Comparison of ENCODE assay signal across 24 cellular contexts in genomic region chr15:98745179-98745578, GRCh38.
A peak's percentile ranks its signal among the peaks of the same experiment; 100 is the strongest.
DNase-seq lines count a peak whose midpoint lies in the region; ATAC-seq and TF ChIP-seq lines count a peak whose summit lies in the region.
"Had no signal": no experiment of that assay in that cellular context is flagged by ENCODE, and none has a peak within 500 bp of the region (broad histone marks: within the 10 kb centered on the region; RNA-seq: fewer than 3 reads in every experiment).

No MANE protein-coding gene starts in this region.

- H4K20me1 ChIP-seq in GM23338 (replicated peaks; ENCODE audit: insufficient read depth) (peaks cover 71% of the 10 kb centered on the region), PC-3 (ENCODE audit: low read length) (no peaks in the 10 kb centered on the region)

- TF ChIP-seq CTCF in GM23338 (conservative IDR thresholded peaks at IDR 0.05; ENCODE audit: low read depth in 2 of 2) (no peak), PC-3 (conservative IDR thresholded peaks at IDR 0.05; ENCODE audit: low read depth, low read length) (no peak), neutrophil (IDR thresholded peaks at IDR 0.05) (no peak)

- intact Hi-C loops in PC-3 (cut with micrococcal nuclease) = no loop called here

- H3K9me2 ChIP-seq in GM23338 (ENCODE audit: insufficient read depth) (no peaks in the 10 kb centered on the region), PC-3 (replicated peaks; ENCODE audit: low read length) (no peaks in the 10 kb centered on the region)

- H3K4me1 Mint-ChIP-seq in GM23338 = peaks cover 60% of the 10 kb centered on the region

- H3K27ac ChIP-seq in GM23338 (ENCODE audit: low read depth) = no peak overlapping the region
- no peak overlapping the region for H3K27ac ChIP-seq in PC-3 (ENCODE audit: low read length)
- peak overlapping the region; percentile 72 for H3K27ac ChIP-seq in neutrophil
- H3K27ac ChIP-seq: ascending aorta, esophagus muscularis mucosa, gastrocnemius medialis had no signal

- no peak overlapping the region; the same call in 1 of the 2 replicates for H3K27ac Mint-ChIP-seq in GM23338
- H3K27ac Mint-ChIP-seq: activated CD4-positive, alpha-beta memory T cell treated with anti-CD3 and anti-CD28 coated beads for 36 hours; activated naive CD8-positive, alpha-beta T cell; memory B cell; stimulated activated effector memory CD8-positive, alpha-beta T cell treated with anti-CD3 and anti-CD28 coated beads, Interleukin-12 subunit alpha, Interleukin-12 subunit beta, amount 100 ng/mL, for 72 hours had no signal

- H3K4me2 ChIP-seq in GM23338 (no peak overlapping the region; the same call in 1 of the 2 replicates), PC-3 (ENCODE audit: low read length) (no peak overlapping the region)

- CTCF ChIA-PET in PC-3 (lab: Charles Lee) (interaction anchor here (0.5 kb wide), 1 partner anchor 85 kb away, joined by 3 read pairs; no protein-coding TSS in a partner anchor), HEK293T (lab: Yijun Ruan, JAX) (no interaction called here)

- H3K79me2 ChIP-seq in GM23338 (replicated peaks; ENCODE audit: insufficient read depth) (peaks cover 100% of the 10 kb centered on the region), PC-3 (ENCODE audit: low read length) (no peaks in the 10 kb centered on the region)

- no peaks in the 10 kb centered on the region for H3K27me3 ChIP-seq in GM23338 (ENCODE audit: insufficient read depth)
- no peaks in the 10 kb centered on the region for H3K27me3 ChIP-seq in PC-3 (ENCODE audit: low read length)
- no peaks in the 10 kb centered on the region for H3K27me3 ChIP-seq in neutrophil
- H3K27me3 ChIP-seq: ascending aorta, esophagus muscularis mucosa, gastrocnemius medialis, spleen had no signal

- peaks cover 52% of the 10 kb centered on the region for H3K4me1 ChIP-seq in GM23338 (ENCODE audit: insufficient read depth)
- H3K4me1 ChIP-seq in PC-3 (ENCODE audit: insufficient read depth, low read length) = peaks cover 12% of the 10 kb centered on the region
- peaks cover 47 to 60% of the 10 kb centered on the region in 2 experiments for H3K4me1 ChIP-seq in neutrophil (ENCODE audit: control insufficient read depth in 1 of 2, insufficient read depth in 1 of 2, low read depth in 1 of 2, low read length in 1 of 2)

- BruUV-seq in PC-3 (replicated peaks; lab: Mats Ljungman, UMichigan) = no TSS peak

- no peaks in the 10 kb centered on the region for H3K9me3 Mint-ChIP-seq in GM23338
- H3K9me3 Mint-ChIP-seq: activated CD4-positive, alpha-beta memory T cell treated with anti-CD3 and anti-CD28 coated beads for 36 hours; activated T-helper 17 cell treated with anti-CD3 and anti-CD28 coated beads, Interleukin-2, amount 50 U/mL, for 72 hours; memory B cell; naive B cell had no signal

- POLR2A ChIA-PET in PC-3 (lab: Charles Lee; ENCODE audit: unreplicated experiment) = no interaction called here
- POLR2A ChIA-PET in HEK293T (lab: Yijun Ruan, JAX) = no interaction called here

- peak; percentile 48 for ATAC-seq in GM23338
- no peak for ATAC-seq in PC-3
- ATAC-seq in esophagus mucosa = peak; percentile 79
- ATAC-seq in HG02759 (IDR thresholded peaks at IDR 0.05; ENCODE audit: unreplicated experiment) = no peak
- ATAC-seq: gastrocnemius medialis; stimulated activated effector memory CD8-positive, alpha-beta T cell treated with anti-CD3 and anti-CD28 coated beads, Interleukin-12 subunit alpha, Interleukin-12 subunit beta, amount 100 ng/mL, for 72 hours had no signal

- H3K36me3 Mint-ChIP-seq in GM23338 (ENCODE audit: low read depth) = no peaks in the 10 kb centered on the region
- H3K36me3 Mint-ChIP-seq: activated CD4-positive, alpha-beta memory T cell treated with anti-CD3 and anti-CD28 coated beads for 36 hours; memory B cell; naive B cell; stimulated activated effector memory CD8-positive, alpha-beta T cell treated with anti-CD3 and anti-CD28 coated beads, Interleukin-12 subunit alpha, Interleukin-12 subunit beta, amount 100 ng/mL, for 72 hours had no signal

- H3F3A ChIP-seq in GM23338 (replicated peaks; ENCODE audit: low read depth) (no peaks in the 10 kb centered on the region), PC-3 (ENCODE audit: low read length, unreplicated experiment) (no peaks in the 10 kb centered on the region)

- peaks cover 1% of the 10 kb centered on the region for H3K27me3 Mint-ChIP-seq in GM23338 (ENCODE audit: insufficient read depth, low read depth, poor library complexity)
- H3K27me3 Mint-ChIP-seq: activated naive CD8-positive, alpha-beta T cell; activated T-helper 17 cell treated with anti-CD3 and anti-CD28 coated beads, Interleukin-2, amount 50 U/mL, for 72 hours; naive B cell had no signal

- DNase-seq in GM23338 (ENCODE audit: low spot score) (no peak), PC-3 (peak; percentile 25), NCI-H2227 (lab: John Stamatoyannopoulos, UW; ENCODE audit: unreplicated experiment) (no peak), HEK293T (ENCODE audit: extremely low spot score) (no peak)
- DNase-seq in effector CD8-positive, alpha-beta T cell (lab: John Stamatoyannopoulos, UW) = no peak
- DNase-seq: activated CD4-positive, alpha-beta memory T cell treated with anti-CD3 and anti-CD28 coated beads for 36 hours; activated CD8-positive, alpha-beta memory T cell treated with anti-CD3 and anti-CD28 coated beads, Interleukin-2, amount 50 U/mL, for 48 hours; gastrocnemius medialis; MM.1S; naive B cell; NCI-H1436; SHP77; spleen; stimulated activated CD4-positive, alpha-beta T cell treated with anti-CD3 and anti-CD28 coated beads, Interleukin-2, amount 100 ng/mL, for 48 hours; SW 1271 had no signal

- H3K9ac ChIP-seq in PC-3 (ENCODE audit: low read length) = no peak overlapping the region

- H3K9me3 ChIP-seq in PC-3 (ENCODE audit: low read length) (no peaks in the 10 kb centered on the region), neutrophil (no peaks in the 10 kb centered on the region)
- H3K9me3 ChIP-seq: ascending aorta, esophagus muscularis mucosa, gastrocnemius medialis, spleen had no signal

- H3K36me3 ChIP-seq in GM23338 (ENCODE audit: insufficient read depth) (no peaks in the 10 kb centered on the region), PC-3 (ENCODE audit: low read depth, low read length) (no peaks in the 10 kb centered on the region), neutrophil (no peaks in the 10 kb centered on the region)
- H3K36me3 ChIP-seq: ascending aorta, esophagus muscularis mucosa, gastrocnemius medialis, spleen had no signal

- H3K4me3 Mint-ChIP-seq in GM23338 = no peak overlapping the region
- H3K4me3 Mint-ChIP-seq: activated CD4-positive, alpha-beta memory T cell treated with anti-CD3 and anti-CD28 coated beads for 36 hours; activated naive CD8-positive, alpha-beta T cell; activated T-helper 17 cell treated with anti-CD3 and anti-CD28 coated beads, Interleukin-2, amount 50 U/mL, for 72 hours; memory B cell; stimulated activated effector memory CD8-positive, alpha-beta T cell treated with anti-CD3 and anti-CD28 coated beads, Interleukin-12 subunit alpha, Interleukin-12 subunit beta, amount 100 ng/mL, for 72 hours had no signal

- H2AFZ ChIP-seq in GM23338 (no peak overlapping the region), PC-3 (ENCODE audit: low read length) (no peak overlapping the region)

- H3K4me3 ChIP-seq in GM23338 (no peak overlapping the region), PC-3 (ENCODE audit: low read length) (no peak overlapping the region), neutrophil (ENCODE audit: low read depth in 1 of 2, low read length in 1 of 2) (peak overlapping the region in 1 of 2 experiments; percentile 5)
- H3K4me3 ChIP-seq: ascending aorta, esophagus muscularis mucosa, gastrocnemius medialis, spleen had no signal

TF ChIP-seq in GM23338, 12 proteins besides CTCF, POLR2A, EP300 and RAD21 (continues in another document):
- TF ChIP-seq POLR2AphosphoS5 (IDR thresholded peaks at IDR 0.05; ENCODE audit: low read depth) (no peak), NANOG (IDR thresholded peaks at IDR 0.05; ENCODE audit: borderline replicate concordance) (no peak), ZNF331 (CRISPR knock-in tag; IDR thresholded peaks at IDR 0.05; ENCODE audit: low read depth) (no peak)

TF ChIP-seq in HEK293T, 16 proteins besides CTCF, POLR2A, EP300 and RAD21:
- no peak for TF ChIP-seq ELF4 (IDR thresholded peaks at IDR 0.05)

Comparison
In these comparisons a context has a peak if more than half of its experiments do, and no peak if none do; other contexts are left out.
1. ATAC-seq: peak in GM23338 (single experiment) and esophagus mucosa (single experiment); none in PC-3 (single experiment) and HG02759 (single experiment).